In the genomic region with DNA sequence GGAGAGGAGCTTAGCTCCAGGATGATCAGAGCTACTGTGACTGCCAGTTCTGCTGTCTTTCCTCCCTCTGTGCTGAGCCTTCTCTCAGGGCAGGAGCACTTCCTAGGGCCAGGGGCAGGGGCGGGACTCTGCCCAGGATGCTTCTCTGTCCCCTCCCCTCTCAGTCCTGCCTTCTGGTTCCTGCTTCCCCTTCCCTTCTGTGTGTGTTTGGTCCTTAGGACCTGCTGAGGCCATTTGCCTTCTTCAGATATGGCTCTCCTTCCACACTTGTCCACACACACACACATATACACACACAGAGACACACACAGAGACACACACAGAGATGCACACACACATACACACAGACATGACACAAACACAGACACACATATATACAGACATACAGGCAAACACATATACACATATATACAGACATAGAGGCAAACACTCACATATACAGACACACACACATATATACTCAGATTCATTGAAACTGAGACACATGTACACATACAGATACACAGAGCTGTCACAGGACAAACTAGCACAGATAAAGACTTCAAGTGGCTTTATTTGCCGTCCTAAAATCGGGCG, we compare ENCODE assay signal across 21 cellular contexts. TPM values are rescaled to one million over a fixed set of nuclear protein-coding genes. Genes with fewer than 3 reads are reported as not detected.
A peak's percentile ranks its signal among the peaks of the same experiment; 100 is the strongest.
DNase-seq lines count a peak whose midpoint lies in the region; ATAC-seq, FAIRE-seq and TF ChIP-seq lines count a peak whose summit lies in the region.
"Had no signal": no experiment of that assay in that cellular context is flagged by ENCODE, and none has a peak within 500 bp of the region (broad histone marks: within the 10 kb centered on the region; RNA-seq: fewer than 3 reads in every experiment).

No MANE protein-coding gene starts in this region.

- H3K27ac ChIP-seq in HUES64 (ENCODE audit: low read depth, low read length) (peak overlapping the region; percentile 25; the same call in 1 of the 2 replicates), H1 (ENCODE audit: low read depth, low read length) (no peak overlapping the region)
- H3K27ac ChIP-seq: 22Rv1, C4-2B, KMS-11 had no signal

- 0 out of 2 replicates have a peak, but pooled peaks cover 4% of the 10 kb centered on the region for H3K23me2 ChIP-seq in H1 (ENCODE audit: low read depth, low read length)

- H3K27me3 ChIP-seq in HUES64 (ENCODE audit: insufficient read depth, low read length), result no peaks in the 10 kb centered on the region
- H3K27me3 ChIP-seq in H1 (replicated peaks in 1 of 4; ENCODE audit: control insufficient read depth in 3 of 4, extremely low read depth in 1 of 4, insufficient read depth in 3 of 4, low read length in 3 of 4), result no peaks in the 10 kb centered on the region

- peaks cover 0 to 9% of the 10 kb centered on the region in 2 donors for H3K36me3 Mint-ChIP-seq in CD14-positive monocyte

- peak overlapping the region; percentile 94 for H2BK5ac ChIP-seq in H1 (ENCODE audit: low read depth, low read length)

- H3K9ac ChIP-seq in HUES64 (ENCODE audit: low read depth, low read length) (no peak overlapping the region), H1 (replicated peaks in 1 of 4; ENCODE audit: extremely low read depth in 1 of 4, low read depth in 3 of 4, low read length in 3 of 4) (no peak overlapping the region)
- H3K9ac ChIP-seq: KMS-11 had no signal

- peak overlapping the region; percentile 93 for H2BK12ac ChIP-seq in H1 (ENCODE audit: low read depth, low read length)

- no peaks in the 10 kb centered on the region for H4K20me1 ChIP-seq in H1 (replicated peaks in 1 of 2; ENCODE audit: control insufficient read depth in 1 of 2, insufficient read depth in 2 of 2, low read length in 2 of 2)

- H3K27ac Mint-ChIP-seq in CD14-positive monocyte, result peak overlapping the region in 4 of 7 donors; percentile 0 to 64 (median 18)
- H3K27ac Mint-ChIP-seq: T-helper 1 cell treated with Interleukin-12 subunit alpha and Interleukin-12 subunit beta and Interleukin-4 antibody, amounts not matched to agents 30 μg/mL and 1 μg/mL, for 36 hours had no signal

- H3K14ac ChIP-seq in H1 (ENCODE audit: insufficient read length), result no peak overlapping the region

- intact Hi-C loops in CD14-positive monocyte (cut with micrococcal nuclease), result no loop called here

- peaks cover 4 to 5% (median 4%) of the 10 kb centered on the region in 3 donors for H3K27me3 Mint-ChIP-seq in CD14-positive monocyte (ENCODE audit: low read depth in 3 of 3)

- POLR2A ChIA-PET in H1 (lab: Charles Lee; ENCODE audit: partially characterized antibody), result interaction anchor here (1.2 kb wide), 1 partner anchor 15 kb away, joined by 3 read pairs; no protein-coding TSS in a partner anchor

- H3K4me1 Mint-ChIP-seq in CD14-positive monocyte, result peaks cover 2% of the 10 kb centered on the region

- FAIRE-seq in H1 (lab: Jason Lieb, UNC), result no peak
- FAIRE-seq: HepG2 had no signal

- 0 out of 2 replicates have a peak overlapping the region, but pooled peaks have one; percentile 13 for H2BK15ac ChIP-seq in H1 (ENCODE audit: low read length)

- CTCF ChIA-PET in H1 (lab: Charles Lee; ENCODE audit: partially characterized antibody), result interaction anchor here (1.3 to 1.8 kb wide), 5 partner anchors 9 to 94 kb away, joined by 4 to 5 read pairs (median 5); no protein-coding TSS in a partner anchor

- TF ChIP-seq POLR2A in H1 (IDR thresholded peaks at IDR 0.05; ENCODE audit: control extremely low read depth in 1 of 2, low read depth in 2 of 2, low read length in 2 of 2), result no peak

- no peak for ATAC-seq in GM19023 (IDR thresholded peaks at IDR 0.05; ENCODE audit: unreplicated experiment)
- ATAC-seq: HCT116, HepG2 had no signal

- no peaks in the 10 kb centered on the region for H3K79me2 ChIP-seq in H1 (ENCODE audit: control insufficient read depth in 1 of 2, insufficient read depth in 2 of 2, low read length in 2 of 2)

- H3K4me2 ChIP-seq in H1 (ENCODE audit: insufficient read depth in 1 of 2, low read depth in 2 of 2, low read length in 2 of 2), result peak overlapping the region in 1 of 2 experiments; percentile 30; a peak in 1 of 4 replicates
- H3K4me2 ChIP-seq: KMS-11 had no signal

- H4K91ac ChIP-seq in H1 (replicated peaks; ENCODE audit: insufficient read length, low read length), result peak overlapping the region; percentile 52

- no peak overlapping the region for H4K8ac ChIP-seq in H1 (ENCODE audit: extremely low read depth, insufficient read depth, low read length)

- H3K23ac ChIP-seq in H1 (ENCODE audit: insufficient read length), result no peak overlapping the region

- no peak overlapping the region for H3K56ac ChIP-seq in H1 (replicated peaks; ENCODE audit: insufficient read length, low read depth, low read length)

- H3K4me1 ChIP-seq in HUES64 (ENCODE audit: insufficient read depth, low read length) (peaks cover 9% of the 10 kb centered on the region), H1 (replicated peaks in 1 of 4; ENCODE audit: control insufficient read depth in 3 of 4, insufficient read depth in 4 of 4, low read length in 3 of 4) (peaks cover 5 to 15% (median 11%) of the 10 kb centered on the region in 4 experiments)

- TF ChIP-seq CTCF in CD14-positive monocyte (IDR thresholded peaks at IDR 0.05), result no peak
- no peak for TF ChIP-seq CTCF in H1 (IDR thresholded peaks at IDR 0.05; ENCODE audit: control extremely low read depth in 1 of 3, insufficient read depth in 1 of 3, low read depth in 1 of 3, low read length in 3 of 3)

- H3K4me3 ChIP-seq in HUES64 (ENCODE audit: low read length), result no peak overlapping the region
- H3K4me3 ChIP-seq in H1 (ENCODE audit: extremely low read depth in 1 of 4, insufficient read depth in 2 of 4, low read depth in 3 of 4, low read length in 4 of 4), result no peak overlapping the region

- H3K9me3 ChIP-seq in HUES64 (ENCODE audit: insufficient read depth, low read depth, low read length) (peaks cover 24% of the 10 kb centered on the region), H1 (ENCODE audit: insufficient read depth in 2 of 2, low read depth in 1 of 2, low read length in 1 of 2) (peaks cover 13 to 16% of the 10 kb centered on the region in 2 experiments)

- peak overlapping the region; percentile 32; the same call in 1 of the 2 replicates for H2AK5ac ChIP-seq in H1 (ENCODE audit: low read depth, low read length)

- H3K36me3 ChIP-seq in HUES64 (ENCODE audit: insufficient read depth, low read length) (no peaks in the 10 kb centered on the region), H1 (ENCODE audit: control insufficient read depth in 2 of 4, insufficient read depth in 4 of 4, low read length in 3 of 4) (no peaks in the 10 kb centered on the region; a peak in 2 of 8 replicates)

- H2BK20ac ChIP-seq in H1 (ENCODE audit: low read length), result peak overlapping the region; percentile 75; the same call in 1 of the 2 replicates

- H3K18ac ChIP-seq in H1 (ENCODE audit: extremely low read depth, low read length), result no peak overlapping the region; the same call in 1 of the 2 replicates

- H3K9me3 Mint-ChIP-seq in CD14-positive monocyte, result peaks cover 0 to 6% (median 2%) of the 10 kb centered on the region in 7 donors
- H3K9me3 Mint-ChIP-seq: T-helper 1 cell treated with Interleukin-12 subunit alpha and Interleukin-12 subunit beta and Interleukin-4 antibody, amounts not matched to agents 30 μg/mL and 1 μg/mL, for 36 hours had no signal

- no peak for DNase-seq in CD14-positive monocyte (ENCODE audit: low spot score)
- DNase-seq in NOMO-1 (lab: John Stamatoyannopoulos, UW; ENCODE audit: unreplicated experiment in 2 of 2), result peak; percentile 79 to 83
- no peak for DNase-seq in H1 (ENCODE audit: low read depth in 1 of 2, low spot score in 2 of 2)
- no peak for DNase-seq in germinal center (ENCODE audit: low spot score)
- no peak for DNase-seq in NCI-H510A treated with DMSO at 0.1 percent for 48 hours (lab: John Stamatoyannopoulos, UW)
- no peak for DNase-seq in NCI-H2107 (lab: John Stamatoyannopoulos, UW)
- DNase-seq: AML-193, DND-41, GF-D8, NCI-H1105, NCI-H2081, NCI-H82 had no signal

- no peak overlapping the region for H4K5ac ChIP-seq in H1 (ENCODE audit: insufficient read length, low read depth, low read length)

- TF ChIP-seq EP300 in H1 (IDR thresholded peaks at IDR 0.05; ENCODE audit: borderline replicate concordance in 1 of 2, low read depth in 2 of 2, low read length in 2 of 2), result no peak

- no peak overlapping the region for H3K4ac ChIP-seq in H1 (replicated peaks; ENCODE audit: insufficient read length, low read depth, low read length)

- no peaks in the 10 kb centered on the region for H3K79me1 ChIP-seq in H1 (ENCODE audit: low read depth, low read length)

- TF ChIP-seq RAD21 in H1 (IDR thresholded peaks at IDR 0.05 in 1 of 2, conservative IDR thresholded peaks at IDR 0.05 in 1 of 2; ENCODE audit: low read depth in 2 of 2, low read length in 2 of 2), result no peak

- H3K4me3 Mint-ChIP-seq in CD14-positive monocyte, result no peak overlapping the region
- H3K4me3 Mint-ChIP-seq: T-helper 1 cell treated with Interleukin-12 subunit alpha and Interleukin-12 subunit beta and Interleukin-4 antibody, amounts not matched to agents 30 μg/mL and 1 μg/mL, for 36 hours had no signal

- H2AFZ ChIP-seq in H1 (ENCODE audit: low read length), result no peak overlapping the region

- peak overlapping the region; percentile 70 for H2BK120ac ChIP-seq in H1 (replicated peaks; ENCODE audit: low read depth, low read length)

- WGBS in HUES64, result 80% methylated on average over 4 of the region's 4 CpGs
- 81% methylated on average over 4 of the region's 4 CpGs; no CpG with 5 or more reads in 1 of the 2 experiments for WGBS in H1 (ENCODE audit: extremely low coverage in 1 of 2, insufficient coverage in 1 of 2, insufficient read length in 1 of 2, insufficient replicate concordance in 2 of 2, low coverage in 1 of 2, low lambda C conversion rate in 2 of 2, missing lambda C conversion rate in 1 of 2), 2 experiments

TF ChIP-seq in H1, 55 proteins besides CTCF, POLR2A, EP300 and RAD21 (continues in another document):
- TF ChIP-seq SP4 (IDR thresholded peaks at IDR 0.05; ENCODE audit: low read length), result no peak

RNA-seq across cellular contexts. Expression of gene CD177, which starts 22.0 kb away (rescaled TPM):
- polyA plus RNA-seq in CD14-positive monocyte (not detected), H1 (2011; rRNA removed) (10.0 and 10.5 TPM in 2 replicates)
- polyA plus RNA-seq in HUES64 (2013, experiment 1 of 2), result 1.4 TPM
- polyA plus RNA-seq in HUES64 (2013, experiment 2 of 2), result 1.6 TPM
- 3.4 and 4.2 TPM in 2 replicates for total RNA-seq in H1 (2021; fragmentation: NEBNext Ultra II Directional; extraction: Animal tissue kit (Norgen Biotek cat#: 25700))
- polyA plus RNA-seq in H1 (2011; cell fraction: cytosol; rRNA removed), result 6.8 TPM
- 9.5 TPM for polyA plus RNA-seq in H1 (2011; cell fraction: nucleus; rRNA removed)
- polyA plus RNA-seq in H1 (2012, experiment 1 of 2), result 2.0 to 4.4 TPM (median 3.5 TPM) in 4 replicates
- 2.1 TPM for polyA plus RNA-seq in H1 (2012, experiment 2 of 2)
- polyA plus RNA-seq in H1 (2013, experiment 1 of 2), result 3.7 TPM
- 3.9 TPM for polyA plus RNA-seq in H1 (2013, experiment 2 of 2)
- 4.5 and 4.7 TPM in 2 replicates for polyA minus RNA-seq in H1 (2011; rRNA and poly(A)+ RNA removed)
- 2.8 TPM for polyA minus RNA-seq in H1 (2011; cell fraction: cytosol; rRNA and poly(A)+ RNA removed)
- polyA minus RNA-seq in H1 (2011; cell fraction: nucleus; rRNA and poly(A)+ RNA removed), result 2.2 TPM
- total RNA-seq: HepG2, NCI-H460 had no signal
- polyA plus RNA-seq: HepG2 had no signal

Comparison
In these comparisons a context has a peak if more than half of its experiments do, and no peak if none do; other contexts are left out.
1. DNase-seq: peak in NOMO-1 (2 of 2); none in CD14-positive monocyte (single experiment), H1 (0 of 2), germinal center (single experiment), NCI-H510A treated with DMSO at 0.1 percent for 48 hours (single experiment) and NCI-H2107 (single experiment).